ENCODE assay signal across 13 cellular contexts in the genomic region with DNA sequence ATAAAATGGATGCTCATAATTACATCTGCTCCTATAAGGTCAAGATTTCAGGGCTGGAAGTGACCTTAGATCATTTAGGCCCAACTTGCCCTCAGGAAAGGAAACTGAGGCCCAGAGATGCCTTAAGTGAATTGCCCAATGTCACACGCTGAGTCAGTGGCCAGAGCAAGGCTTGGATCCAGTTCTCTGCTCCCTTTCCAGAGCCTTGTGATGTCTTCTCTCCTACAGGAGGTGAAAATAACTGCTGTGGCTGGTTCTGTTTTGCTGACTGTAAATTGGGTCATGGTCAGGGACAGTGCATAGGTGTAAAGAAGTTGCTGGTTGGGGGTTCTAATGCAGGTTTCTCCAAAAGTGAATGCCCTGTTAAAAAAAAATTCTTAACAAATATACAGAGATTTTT.
DNase-seq lines count a peak whose midpoint lies in the region; ATAC-seq and TF ChIP-seq lines count a peak whose summit lies in the region.
"Had no signal": no experiment of that assay in that cellular context is flagged by ENCODE, and none has a peak within 500 bp of the region (broad histone marks: within the 10 kb centered on the region; RNA-seq: fewer than 3 reads in every experiment).

No MANE protein-coding gene starts in this region.

- H4K8ac ChIP-seq in trophoblast cell (ENCODE audit: low read depth, low read length) = no peak overlapping the region

- H3K79me1 ChIP-seq in trophoblast cell (ENCODE audit: low read length) = peaks cover 2% of the 10 kb centered on the region

- POLR2A ChIA-PET in Panc1 (lab: Charles Lee) = no interaction called here

- H3K27ac ChIP-seq in right cardiac atrium (ENCODE audit: low read length) = no peak overlapping the region
- H3K27ac ChIP-seq in Panc1 (ENCODE audit: low read length) = peak overlapping the region; percentile 5; the same call in 1 of the 2 replicates
- H3K27ac ChIP-seq in trophoblast cell (ENCODE audit: low read depth, low read length) = no peak overlapping the region
- no peak overlapping the region for H3K27ac ChIP-seq in prostate gland
- H3K27ac ChIP-seq in caudate nucleus (ENCODE audit: low read depth, low read length) = no peak overlapping the region
- H3K27ac ChIP-seq: 22Rv1, BLaER1, HL-60 had no signal

- no peak overlapping the region for H3K4me2 ChIP-seq in trophoblast cell (ENCODE audit: low read length)
- H3K4me2 ChIP-seq: BLaER1 had no signal

- H3K79me2 ChIP-seq in trophoblast cell (ENCODE audit: control insufficient read depth, insufficient read depth, low read length, poor library complexity) = peaks cover 19% of the 10 kb centered on the region

- H3K36me3 ChIP-seq in Panc1 (ENCODE audit: control insufficient read depth, insufficient read depth, low read length) (no peaks in the 10 kb centered on the region; the same call in 1 of the 2 replicates), trophoblast cell (ENCODE audit: control insufficient read depth in 1 of 2, insufficient read depth in 2 of 2, low read length in 2 of 2) (peaks cover 4 to 5% of the 10 kb centered on the region in 2 experiments), prostate gland (no peaks in the 10 kb centered on the region)

- no TSS peak for BruUV-seq in Panc1 (replicated peaks; lab: Mats Ljungman, UMichigan)

- no peak overlapping the region for H2AFZ ChIP-seq in trophoblast cell (ENCODE audit: insufficient read depth, low read length, poor library complexity)

- ATAC-seq in left ventricle myocardium superior = peak; percentile 29
- ATAC-seq in right cardiac atrium = no peak
- no peak for ATAC-seq in Panc1
- ATAC-seq in HG03354 (IDR thresholded peaks at IDR 0.05; ENCODE audit: poor library complexity, severe bottlenecking, unreplicated experiment) = no peak
- ATAC-seq: K562 had no signal

- H3K23ac ChIP-seq in trophoblast cell (ENCODE audit: low read length) = no peak overlapping the region

- no peak for TF ChIP-seq POLR2A in prostate gland (IDR thresholded peaks at IDR 0.05)

- H2BK120ac ChIP-seq in trophoblast cell (ENCODE audit: insufficient read depth, low read length, poor library complexity) = no peak overlapping the region

- H2AK5ac ChIP-seq in trophoblast cell (ENCODE audit: low read length) = no peak overlapping the region

- no peak overlapping the region for H3K14ac ChIP-seq in trophoblast cell (ENCODE audit: low read length)

- H3K4me1 ChIP-seq in right cardiac atrium (ENCODE audit: control insufficient read depth, insufficient read depth, low read length) (peaks cover 4% of the 10 kb centered on the region), Panc1 (ENCODE audit: control insufficient read depth, insufficient read depth, low read length) (peaks cover 22% of the 10 kb centered on the region), trophoblast cell (ENCODE audit: control insufficient read depth in 1 of 2, insufficient read depth in 2 of 2, low read length in 2 of 2) (peaks cover 7 to 9% of the 10 kb centered on the region in 2 experiments), prostate gland (replicated peaks) (no peaks in the 10 kb centered on the region)

- H3K9me3 ChIP-seq in right cardiac atrium (ENCODE audit: control insufficient read depth, low read length) = no peaks in the 10 kb centered on the region
- H3K9me3 ChIP-seq in Panc1 (ENCODE audit: control insufficient read depth, insufficient read depth, low read depth, low read length) = no peaks in the 10 kb centered on the region
- no peaks in the 10 kb centered on the region for H3K9me3 ChIP-seq in trophoblast cell (ENCODE audit: insufficient read depth, low read depth, low read length)
- no peaks in the 10 kb centered on the region for H3K9me3 ChIP-seq in prostate gland
- H3K9me3 ChIP-seq: BLaER1 had no signal

- H3K4me3 ChIP-seq in right cardiac atrium (ENCODE audit: low read length) (no peak overlapping the region), Panc1 (ENCODE audit: low read depth in 2 of 2, low read length in 2 of 2) (no peak overlapping the region), trophoblast cell (ENCODE audit: low read depth, low read length) (no peak overlapping the region), prostate gland (no peak overlapping the region)
- H3K4me3 ChIP-seq: BLaER1, K562 had no signal

- no peak overlapping the region for H4K12ac ChIP-seq in trophoblast cell (ENCODE audit: low read depth, low read length)

- CTCF ChIA-PET in Panc1 (lab: Charles Lee) = no interaction called here

- no peak overlapping the region for H2BK5ac ChIP-seq in trophoblast cell (ENCODE audit: low read depth, low read length, poor library complexity)

- no peaks in the 10 kb centered on the region for H3K27me3 ChIP-seq in right cardiac atrium (ENCODE audit: control insufficient read depth, insufficient read depth)
- H3K27me3 ChIP-seq in Panc1 (ENCODE audit: control insufficient read depth, insufficient read depth, low read length) = no peaks in the 10 kb centered on the region
- no peaks in the 10 kb centered on the region for H3K27me3 ChIP-seq in trophoblast cell (ENCODE audit: insufficient read depth, low read length)
- H3K27me3 ChIP-seq in prostate gland (replicated peaks; ENCODE audit: insufficient read depth) = no peaks in the 10 kb centered on the region
- H3K27me3 ChIP-seq: BLaER1 had no signal

- in situ Hi-C loops in Panc1 (cut with HindIII; ENCODE audit: low pct_unique_long_range_greater_than_20kb, low sequenced_read_pairs) = no loop called here

- intact Hi-C loops in left ventricle myocardium superior (cut with micrococcal nuclease) (no loop called here), right cardiac atrium (cut with DNase I) (no loop called here), Panc1 (cut with micrococcal nuclease; ENCODE audit: unreplicated experiment) (no loop called here), prostate gland (cut with DNase I) (no loop called here)

- H2BK12ac ChIP-seq in trophoblast cell (ENCODE audit: low read length) = no peak overlapping the region

- H3K9ac ChIP-seq in trophoblast cell (ENCODE audit: low read length) = no peak overlapping the region
- H3K9ac ChIP-seq: BLaER1 had no signal

- WGBS in right cardiac atrium = 77% methylated on average over 1 of the region's 1 CpG
- no CpG with 5 or more reads among the region's 1 CpG for WGBS in trophoblast cell (ENCODE audit: extremely low coverage, insufficient coverage, insufficient read length)
- 95% methylated on average over 1 of the region's 1 CpG for WGBS in prostate gland

- TF ChIP-seq CTCF in Panc1 (IDR thresholded peaks at IDR 0.05) (no peak), prostate gland (IDR thresholded peaks at IDR 0.05) (no peak)

- no peak overlapping the region for H3K18ac ChIP-seq in trophoblast cell (ENCODE audit: low read length)

- no peak for DNase-seq in left ventricle myocardium superior
- no peak for DNase-seq in right cardiac atrium
- no peak for DNase-seq in Panc1 (ENCODE audit: low read depth, low spot score)
- DNase-seq in trophoblast cell = no peak
- no peak for DNase-seq in prostate gland (ENCODE audit: low spot score)
- no peak for DNase-seq in caudate nucleus (lab: John Stamatoyannopoulos, UW)
- DNase-seq: AML-193, HCEC 1CT had no signal

- no peak overlapping the region for H4K91ac ChIP-seq in trophoblast cell (ENCODE audit: low read depth, low read length)

- peak overlapping the region; percentile 64 for H3K4ac ChIP-seq in trophoblast cell (ENCODE audit: low read depth, low read length)
